22 cellular contexts compared by ENCODE assay signal in genomic region chr9:22078081-22078480, GRCh38.
"Had no signal": no experiment of that assay in that cellular context is flagged by ENCODE, and none has a peak within 500 bp of the region (broad histone marks: within the 10 kb centered on the region; RNA-seq: fewer than 3 reads in every experiment).

No MANE protein-coding gene starts in this region.

- H3K36me3 Mint-ChIP-seq: mesothelial cell of epicardium; natural killer cell; stimulated activated effector memory CD8-positive, alpha-beta T cell treated with anti-CD3 and anti-CD28 coated beads, Interleukin-12 subunit alpha, Interleukin-12 subunit beta, amount 100 ng/mL, for 72 hours had no signal

- ATAC-seq: left cardiac atrium; lower lobe of right lung; natural killer cell; pancreas; right cardiac atrium; stimulated activated effector memory CD8-positive, alpha-beta T cell treated with anti-CD3 and anti-CD28 coated beads, Interleukin-12 subunit alpha, Interleukin-12 subunit beta, amount 100 ng/mL, for 72 hours; stimulated activated naive CD8-positive, alpha-beta T cell treated with anti-CD3 and anti-CD28 coated beads, Interleukin-15, Interleukin-2, amounts not matched to agents 100 U/mL and 50 U/mL, for 24 hours had no signal

- H3K9me3 Mint-ChIP-seq: memory B cell; mesothelial cell of epicardium; natural killer cell; stimulated activated effector memory CD8-positive, alpha-beta T cell treated with anti-CD3 and anti-CD28 coated beads, Interleukin-12 subunit alpha, Interleukin-12 subunit beta, amount 100 ng/mL, for 72 hours had no signal

- DNase-seq: dorsolateral prefrontal cortex; effector CD8-positive, alpha-beta T cell; foreskin melanocyte; head of caudate nucleus; kidney; left cardiac atrium; left ventricle myocardium inferior; lower lobe of right lung; natural killer cell; occipital lobe; pancreas; right cardiac atrium; small intestine; stimulated activated CD4-positive, alpha-beta T cell treated with anti-CD3 and anti-CD28 coated beads, Interleukin-2, amount 100 ng/mL, for 48 hours; stimulated activated naive CD8-positive, alpha-beta T cell treated with anti-CD3 and anti-CD28 coated beads, Interleukin-15, Interleukin-2, amounts not matched to agents 100 U/mL and 50 U/mL, for 24 hours; tibial artery; upper lobe of left lung; uterus had no signal

- H3K4me3 Mint-ChIP-seq: memory B cell; mesothelial cell of epicardium; natural killer cell; stimulated activated effector memory CD8-positive, alpha-beta T cell treated with anti-CD3 and anti-CD28 coated beads, Interleukin-12 subunit alpha, Interleukin-12 subunit beta, amount 100 ng/mL, for 72 hours had no signal

- H3K27me3 Mint-ChIP-seq: progenitor cell of endocrine pancreas had no signal

- H3K4me1 Mint-ChIP-seq: natural killer cell had no signal

- H3K27ac Mint-ChIP-seq: memory B cell; mesothelial cell of epicardium; natural killer cell; progenitor cell of endocrine pancreas; stimulated activated effector memory CD8-positive, alpha-beta T cell treated with anti-CD3 and anti-CD28 coated beads, Interleukin-12 subunit alpha, Interleukin-12 subunit beta, amount 100 ng/mL, for 72 hours had no signal
